ENCODE assay signal across 14 cellular contexts in the genomic region with DNA sequence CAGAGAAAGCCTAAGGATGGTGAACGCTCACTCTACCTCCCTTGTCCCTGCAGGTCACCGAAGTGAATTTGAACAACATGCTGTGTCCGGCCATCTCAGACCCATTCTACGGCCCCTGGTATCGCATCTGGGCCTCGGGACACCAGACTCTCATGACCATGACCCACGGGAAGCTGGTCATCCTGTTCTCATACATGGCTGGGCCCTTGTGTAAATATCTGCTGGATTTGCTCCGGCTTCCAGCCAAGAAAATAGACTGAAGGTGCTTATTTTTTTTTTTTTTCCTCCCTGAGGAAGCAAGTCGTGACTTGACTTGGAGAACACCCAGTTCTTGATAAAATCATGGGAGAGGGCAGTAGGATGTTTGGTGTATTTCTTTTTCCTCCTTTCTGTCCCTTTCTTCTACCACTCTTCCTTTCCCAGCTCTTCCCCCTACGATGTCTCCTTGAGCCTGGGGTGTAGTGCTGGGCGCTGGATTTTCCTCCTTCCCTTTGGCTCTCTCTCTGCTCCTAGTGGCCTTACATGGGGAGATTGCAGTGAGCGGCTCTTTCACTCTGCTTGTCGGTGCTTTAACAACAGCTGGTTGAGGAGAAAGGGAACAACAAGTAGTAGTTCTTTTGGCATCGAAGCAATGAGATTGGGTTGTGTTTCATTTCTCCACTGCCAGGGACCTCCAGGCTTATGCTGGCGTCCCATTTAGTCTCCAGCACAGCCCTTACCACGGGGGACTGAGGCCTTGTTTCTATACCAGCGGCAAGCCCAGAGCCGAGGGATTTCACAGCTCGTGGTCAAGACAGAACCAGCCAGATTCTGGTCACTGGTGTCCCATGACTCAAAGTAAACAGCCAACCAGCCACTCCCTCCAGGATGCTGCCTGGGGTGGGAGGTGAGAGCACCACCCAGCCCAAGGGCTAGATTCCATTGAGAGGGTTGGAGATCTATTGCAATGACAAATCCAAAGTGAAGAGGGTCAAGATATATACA.
A peak's percentile ranks its signal among the peaks of the same experiment; 100 is the strongest.
DNase-seq lines count a peak whose midpoint lies in the region; ATAC-seq and TF ChIP-seq lines count a peak whose summit lies in the region.
"Had no signal": no experiment of that assay in that cellular context is flagged by ENCODE, and none has a peak within 500 bp of the region (broad histone marks: within the 10 kb centered on the region; RNA-seq: fewer than 3 reads in every experiment).

No MANE protein-coding gene starts in this region.

- TF ChIP-seq CTCF in cardiac fibroblast (IDR thresholded peaks at IDR 0.05; ENCODE audit: low read depth, low read length) = no peak

- intact Hi-C loops in left colon (cut with DNase I, micrococcal nuclease) = no loop called here

- peak; percentile 47 for DNase-seq in LHCN-M2 (ENCODE audit: low read depth)
- peak; percentile 22 to 73 for DNase-seq in cardiac fibroblast (ENCODE audit: low read depth in 2 of 2)
- no peak for DNase-seq in left colon
- DNase-seq in stromal cell of bone marrow (ENCODE audit: low read depth) = peak; percentile 26
- no peak for DNase-seq in LoVo (ENCODE audit: low spot score)
- DNase-seq in GM19238 (ENCODE audit: insufficient read length, low spot score) = no peak
- no peak for DNase-seq in H4 (ENCODE audit: low spot score)
- DNase-seq: activated B cell treated with CpG ODN at 0.5 μM for 24 hours; activated CD8-positive, alpha-beta memory T cell treated with anti-CD3 and anti-CD28 coated beads, Interleukin-2, amount 50 U/mL, for 4 hours; CD8-positive, alpha-beta memory T cell; dermis blood vessel endothelial cell; Karpas-422 had no signal

- ATAC-seq in left colon = peak; percentile 32
- ATAC-seq in GM18517 (IDR thresholded peaks at IDR 0.05; ENCODE audit: unreplicated experiment) = no peak

- H3K4me3 ChIP-seq in cardiac fibroblast (replicated peaks in 1 of 2; ENCODE audit: low read depth in 2 of 2, low read length in 2 of 2) = no peak overlapping the region
- H3K4me3 ChIP-seq: smooth muscle cell had no signal

Comparison
In these comparisons a context has a peak if more than half of its experiments do, and no peak if none do; other contexts are left out.
1. DNase-seq: peak in LHCN-M2 (single experiment), cardiac fibroblast (2 of 2) and stromal cell of bone marrow (single experiment); none in left colon (0 of 2), LoVo (single experiment), GM19238 (single experiment) and H4 (single experiment).